In genomic region chr16:85974428-85975375, GRCh38 we compare ENCODE assay signal across 22 cellular contexts.
A peak's percentile ranks its signal among the peaks of the same experiment; 100 is the strongest.
DNase-seq lines count a peak whose midpoint lies in the region; ATAC-seq and TF ChIP-seq lines count a peak whose summit lies in the region.
"Had no signal": no experiment of that assay in that cellular context is flagged by ENCODE, and none has a peak within 500 bp of the region (broad histone marks: within the 10 kb centered on the region; RNA-seq: fewer than 3 reads in every experiment).

No MANE protein-coding gene starts in this region.

- DNase-seq in HuH-7 (ENCODE audit: low spot score) (peak; percentile 76), chondrocyte (ENCODE audit: low spot score) (peak; percentile 53), right lobe of liver (peak in 1 of 3 donors; percentile 58), T-helper 17 cell (no peak), SJCRH30 (no peak)
- no peak for DNase-seq in naive thymus-derived CD8-positive, alpha-beta T cell
- DNase-seq: activated B cell treated with CpG ODN at 0.5 μM for 24 hours; activated CD4-positive, alpha-beta memory T cell treated with anti-CD3 and anti-CD28 coated beads, Interleukin-2, amount 10 ng/mL, durations not matched to agents 7 days and 5 days; activated effector memory CD4-positive, alpha-beta T cell treated with anti-CD3 and anti-CD28 coated beads, Interleukin-2, amount 50 U/mL, for 16 hours; EL; foreskin melanocyte; left ventricle myocardium inferior; NCI-H1105; NCI-H2081 treated with DMSO at 0.1 percent for 48 hours; NCI-H446 treated with DMSO at 0.1 percent for 48 hours; stimulated activated CD4-positive, alpha-beta T cell treated with anti-CD3 and anti-CD28 coated beads, Interleukin-2, amount 100 ng/mL, for 24 hours; T-helper 9 cell had no signal

- H3K36me3 ChIP-seq in right lobe of liver (no peaks in the 10 kb centered on the region), SJCRH30 (no peaks in the 10 kb centered on the region)
- H3K36me3 ChIP-seq: esophagus muscularis mucosa, left ventricle myocardium inferior, prostate gland, thoracic aorta had no signal

- no peak for TF ChIP-seq CTCF in chondrocyte (IDR thresholded peaks at IDR 0.05)
- TF ChIP-seq CTCF in right lobe of liver (IDR thresholded peaks at IDR 0.05), result no peak

- H3K27ac Mint-ChIP-seq in chondrocyte (ENCODE audit: unreplicated experiment), result no peak overlapping the region
- H3K27ac Mint-ChIP-seq in stimulated activated memory B cell treated with anti-CD40 and anti-IgM and Interleukin-4, amounts not matched to agents 10 μg/mL and 1 μg/mL and 100 μg/mL, for 72 hours, result peak overlapping the region; percentile 46
- H3K27ac Mint-ChIP-seq in T-helper 17 cell, result no peak overlapping the region
- H3K27ac Mint-ChIP-seq in naive thymus-derived CD8-positive, alpha-beta T cell, result peak overlapping the region in 1 of 10 donors; percentile 47
- H3K27ac Mint-ChIP-seq: activated B cell treated with CpG ODN at 0.5 μM for 24 hours; activated CD4-positive, alpha-beta memory T cell treated with anti-CD3 and anti-CD28 coated beads, Interleukin-2, amount 10 ng/mL, durations not matched to agents 7 days and 5 days had no signal

- TF ChIP-seq POLR2A in right lobe of liver (IDR thresholded peaks at IDR 0.05), result no peak

- ATAC-seq in right lobe of liver, result peak; percentile 55 to 72 (median 64)
- ATAC-seq in stimulated activated memory B cell treated with anti-CD40 and anti-IgM and Interleukin-4, amounts not matched to agents 10 μg/mL and 1 μg/mL and 100 μg/mL, for 72 hours, result no peak
- no peak for ATAC-seq in T-helper 17 cell
- no peak for ATAC-seq in naive thymus-derived CD8-positive, alpha-beta T cell

- H3K4me1 ChIP-seq in right lobe of liver, result peaks cover 0 to 19% (median 7%) of the 10 kb centered on the region in 4 donors
- H3K4me1 ChIP-seq in SJCRH30, result no peaks in the 10 kb centered on the region
- H3K4me1 ChIP-seq: left ventricle myocardium inferior, prostate gland had no signal

- H3K4me3 ChIP-seq in right lobe of liver, result peak overlapping the region in 1 of 3 donors; percentile 19
- no peak overlapping the region for H3K4me3 ChIP-seq in SJCRH30
- H3K4me3 ChIP-seq: esophagus muscularis mucosa, left ventricle myocardium inferior, prostate gland, skin epidermis, thoracic aorta had no signal

- H3K36me3 Mint-ChIP-seq in chondrocyte (ENCODE audit: low read depth) (no peaks in the 10 kb centered on the region), T-helper 17 cell (ENCODE audit: low read depth) (no peaks in the 10 kb centered on the region)
- no peaks in the 10 kb centered on the region for H3K36me3 Mint-ChIP-seq in stimulated activated memory B cell treated with anti-CD40 and anti-IgM and Interleukin-4, amounts not matched to agents 10 μg/mL and 1 μg/mL and 100 μg/mL, for 72 hours
- no peaks in the 10 kb centered on the region for H3K36me3 Mint-ChIP-seq in naive thymus-derived CD8-positive, alpha-beta T cell

- intact Hi-C loops in right lobe of liver (cut with DNase I), result no loop called here

- 20% methylated on average over 4 of the region's 13 CpGs for WGBS in right lobe of liver (ENCODE audit: insufficient coverage, low coverage, low lambda C conversion rate, missing lambda C conversion rate)

- H3K27me3 ChIP-seq in right lobe of liver (no peaks in the 10 kb centered on the region), SJCRH30 (no peaks in the 10 kb centered on the region)

- POLR2A ChIA-PET in naive thymus-derived CD8-positive, alpha-beta T cell (lab: Charles Lee), result no interaction called here

- H3K4me1 Mint-ChIP-seq in chondrocyte (ENCODE audit: low read depth), result peaks cover 17% of the 10 kb centered on the region
- H3K4me1 Mint-ChIP-seq in stimulated activated memory B cell treated with anti-CD40 and anti-IgM and Interleukin-4, amounts not matched to agents 10 μg/mL and 1 μg/mL and 100 μg/mL, for 72 hours, result peaks cover 29% of the 10 kb centered on the region
- H3K4me1 Mint-ChIP-seq in T-helper 17 cell, result peaks cover 7% of the 10 kb centered on the region
- peaks cover 0 to 11% (median 8%) of the 10 kb centered on the region in 4 donors for H3K4me1 Mint-ChIP-seq in naive thymus-derived CD8-positive, alpha-beta T cell
- H3K4me1 Mint-ChIP-seq: activated CD4-positive, alpha-beta memory T cell treated with anti-CD3 and anti-CD28 coated beads, Interleukin-2, amount 10 ng/mL, durations not matched to agents 7 days and 5 days had no signal

- H3K27me3 Mint-ChIP-seq in chondrocyte (ENCODE audit: low read depth) (peaks cover 46% of the 10 kb centered on the region), T-helper 17 cell (peaks cover 19% of the 10 kb centered on the region)
- H3K27me3 Mint-ChIP-seq in stimulated activated memory B cell treated with anti-CD40 and anti-IgM and Interleukin-4, amounts not matched to agents 10 μg/mL and 1 μg/mL and 100 μg/mL, for 72 hours, result no peaks in the 10 kb centered on the region
- peaks cover 0 to 1% (median 0%) of the 10 kb centered on the region in 5 donors for H3K27me3 Mint-ChIP-seq in naive thymus-derived CD8-positive, alpha-beta T cell
- H3K27me3 Mint-ChIP-seq: activated B cell treated with CpG ODN at 0.5 μM for 24 hours had no signal

- no peaks in the 10 kb centered on the region for H3K9me3 ChIP-seq in right lobe of liver
- no peaks in the 10 kb centered on the region for H3K9me3 ChIP-seq in T-helper 17 cell (ENCODE audit: control insufficient read depth, low read length, poor library complexity, severe bottlenecking)
- H3K9me3 ChIP-seq in SJCRH30 (replicated peaks), result no peaks in the 10 kb centered on the region
- H3K9me3 ChIP-seq: esophagus muscularis mucosa, left ventricle myocardium inferior, prostate gland, thoracic aorta had no signal

- H3K4me3 Mint-ChIP-seq in chondrocyte (ENCODE audit: unreplicated experiment) (no peak overlapping the region), T-helper 17 cell (no peak overlapping the region)
- H3K4me3 Mint-ChIP-seq in stimulated activated memory B cell treated with anti-CD40 and anti-IgM and Interleukin-4, amounts not matched to agents 10 μg/mL and 1 μg/mL and 100 μg/mL, for 72 hours, result no peak overlapping the region
- H3K4me3 Mint-ChIP-seq in naive thymus-derived CD8-positive, alpha-beta T cell, result no peak overlapping the region
- H3K4me3 Mint-ChIP-seq: activated B cell treated with CpG ODN at 0.5 μM for 24 hours; activated CD4-positive, alpha-beta memory T cell treated with anti-CD3 and anti-CD28 coated beads, Interleukin-2, amount 10 ng/mL, durations not matched to agents 7 days and 5 days had no signal

- H3K9me3 Mint-ChIP-seq in chondrocyte (ENCODE audit: low read depth), result no peaks in the 10 kb centered on the region
- H3K9me3 Mint-ChIP-seq in stimulated activated memory B cell treated with anti-CD40 and anti-IgM and Interleukin-4, amounts not matched to agents 10 μg/mL and 1 μg/mL and 100 μg/mL, for 72 hours, result no peaks in the 10 kb centered on the region
- H3K9me3 Mint-ChIP-seq in naive thymus-derived CD8-positive, alpha-beta T cell, result no peaks in the 10 kb centered on the region
- H3K9me3 Mint-ChIP-seq: activated B cell treated with CpG ODN at 0.5 μM for 24 hours had no signal

- peak overlapping the region in 2 of 3 donors; percentile 68 to 84 for H3K27ac ChIP-seq in right lobe of liver
- H3K27ac ChIP-seq in SJCRH30, result no peak overlapping the region
- H3K27ac ChIP-seq: esophagus muscularis mucosa, left ventricle myocardium inferior, skin epidermis, thoracic aorta had no signal

Comparison
In these comparisons a context has a peak if more than half of its experiments do, and no peak if none do; other contexts are left out.
1. DNase-seq: peak in HuH-7 (single experiment) and chondrocyte (single experiment); none in T-helper 17 cell (0 of 3), SJCRH30 (0 of 2) and naive thymus-derived CD8-positive, alpha-beta T cell (0 of 10).
2. ATAC-seq: peak in right lobe of liver (4 of 4); none in stimulated activated memory B cell treated with anti-CD40 and anti-IgM and Interleukin-4, amounts not matched to agents 10 μg/mL and 1 μg/mL and 100 μg/mL, for 72 hours (single experiment), T-helper 17 cell (single experiment) and naive thymus-derived CD8-positive, alpha-beta T cell (0 of 2).